In the genomic region with DNA sequence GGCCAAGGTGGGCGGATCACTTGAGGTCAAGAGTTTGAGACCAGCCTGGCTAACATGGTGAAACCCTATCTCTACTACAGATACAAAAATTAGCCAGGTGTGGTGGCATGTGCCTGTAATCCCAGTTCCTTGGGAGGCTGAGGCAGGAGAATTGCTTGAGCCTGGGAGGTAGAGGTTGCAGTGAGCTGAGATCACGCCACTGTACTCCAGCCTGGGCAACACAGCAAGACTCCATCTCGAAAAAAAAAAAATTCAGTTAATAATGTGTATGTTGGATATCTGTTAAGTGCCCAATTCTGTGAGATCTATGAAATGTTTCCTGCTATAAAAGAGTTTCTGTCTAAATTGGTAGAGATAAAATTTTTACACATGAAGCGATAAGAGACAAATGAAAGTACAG, we compare ENCODE assay signal across 1 cellular context. TPM values are rescaled to one million over a fixed set of nuclear protein-coding genes. Genes with fewer than 3 reads are reported as not detected.
"Had no signal": no experiment of that assay in that cellular context is flagged by ENCODE, and none has a peak within 500 bp of the region (broad histone marks: within the 10 kb centered on the region; RNA-seq: fewer than 3 reads in every experiment).

No MANE protein-coding gene starts in this region.

RNA-seq across cellular contexts. Expression of a gene that starts 37.1 kb away (rescaled TPM):
- total RNA-seq: naive thymus-derived CD8-positive, alpha-beta T cell had no signal
- polyA plus RNA-seq: naive thymus-derived CD8-positive, alpha-beta T cell had no signal
